Comparison of ENCODE assay signal across 10 cellular contexts in the genomic region with DNA sequence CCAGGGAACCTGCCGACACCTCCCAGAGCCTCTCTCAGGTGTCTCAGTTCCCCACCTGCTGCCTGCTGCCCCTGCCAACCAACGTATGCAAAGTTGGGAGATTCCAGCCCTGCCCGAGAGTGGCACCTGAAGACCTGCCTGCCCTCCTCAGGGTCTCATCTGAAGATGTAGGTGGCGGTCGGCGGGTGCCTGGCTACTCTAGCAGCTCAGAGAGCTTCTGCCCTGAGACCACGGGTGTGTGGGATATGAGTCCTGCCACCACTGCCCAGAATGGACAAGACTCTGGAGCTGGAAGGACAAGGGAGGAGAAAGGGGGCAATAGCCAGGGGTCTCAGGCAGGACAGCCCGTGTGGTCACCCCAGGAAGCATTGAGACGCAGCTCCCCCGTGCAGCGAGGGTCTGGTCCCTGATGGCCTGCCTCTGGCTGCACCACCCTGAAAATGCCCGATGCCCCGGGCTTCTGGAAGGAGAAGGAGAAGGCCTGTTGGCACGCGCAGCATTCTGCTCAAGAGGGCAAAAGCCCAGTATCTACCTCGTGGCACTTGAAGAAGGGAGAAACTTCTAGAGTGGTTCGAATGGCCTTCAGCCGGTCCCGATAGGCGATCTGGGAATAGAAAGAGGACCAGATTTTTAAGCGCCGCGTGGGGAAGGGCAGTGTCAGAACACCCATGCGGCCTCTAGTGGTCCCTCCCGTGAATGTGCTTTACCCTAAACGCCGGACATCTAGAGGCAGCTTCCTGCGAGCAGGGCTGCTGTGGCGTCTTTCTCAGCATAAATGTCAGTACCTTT.
DNase-seq lines count a peak whose midpoint lies in the region; ATAC-seq and TF ChIP-seq lines count a peak whose summit lies in the region.
"Had no signal": no experiment of that assay in that cellular context is flagged by ENCODE, and none has a peak within 500 bp of the region (broad histone marks: within the 10 kb centered on the region; RNA-seq: fewer than 3 reads in every experiment).

No MANE protein-coding gene starts in this region.

- no peak for ATAC-seq in foreskin keratinocyte

- no peak for TF ChIP-seq POLR2A in prostate gland (IDR thresholded peaks at IDR 0.05)

- H3K4me3 ChIP-seq in prostate gland, result no peak overlapping the region
- H3K4me3 ChIP-seq: skin epidermis had no signal

- WGBS in prostate gland, result 73% methylated on average over 29 of the region's 29 CpGs

- H3K27me3 ChIP-seq in foreskin keratinocyte, result no peaks in the 10 kb centered on the region
- no peaks in the 10 kb centered on the region for H3K27me3 ChIP-seq in prostate gland (replicated peaks; ENCODE audit: insufficient read depth)

- intact Hi-C loops in prostate gland (cut with DNase I), result loop anchor here (5.0 to 10.0 kb wide), 2 partner anchors 213 to 800 kb away; no protein-coding TSS in a partner anchor

- H3K36me3 ChIP-seq in prostate gland, result peaks cover 0 to 2% of the 10 kb centered on the region in 2 donors

- peaks cover 8% of the 10 kb centered on the region for H3K4me1 ChIP-seq in foreskin keratinocyte
- H3K4me1 ChIP-seq in prostate gland (replicated peaks), result peaks cover 18% of the 10 kb centered on the region

- H3K27ac ChIP-seq in foreskin keratinocyte (no peak overlapping the region), prostate gland (peak overlapping the region; percentile 60 to 61)

- H3K9me3 ChIP-seq in prostate gland, result no peaks in the 10 kb centered on the region

- peak; percentile 62 for DNase-seq in ELF-1 (ENCODE audit: low read depth, low spot score)
- DNase-seq in SK-MEL-5 (ENCODE audit: low read depth, low spot score), result peak; percentile 64
- DNase-seq in foreskin keratinocyte, result no peak
- DNase-seq in prostate gland (ENCODE audit: low spot score), result no peak
- DNase-seq in SKM-1 (lab: John Stamatoyannopoulos, UW; ENCODE audit: unreplicated experiment), result no peak
- DNase-seq in GDM1 (lab: John Stamatoyannopoulos, UW), result no peak
- DNase-seq in EL, result no peak
- DNase-seq in DMS79 (lab: John Stamatoyannopoulos, UW), result no peak
- DNase-seq: SHP77 treated with DMSO at 0.1 percent for 48 hours had no signal

- in situ Hi-C loops in SK-MEL-5 (cut with HindIII; ENCODE audit: low pct_unique_long_range_greater_than_20kb, low sequenced_read_pairs), result no loop called here

- TF ChIP-seq CTCF in foreskin keratinocyte (conservative IDR thresholded peaks at IDR 0.05) (peak; percentile 33), prostate gland (IDR thresholded peaks at IDR 0.05) (peak in 3 of 4 experiments; percentile 22 to 35 (median 29))

Comparison
In these comparisons a context has a peak if more than half of its experiments do, and no peak if none do; other contexts are left out.
1. DNase-seq: peak in ELF-1 (single experiment) and SK-MEL-5 (single experiment); none in foreskin keratinocyte (0 of 2), prostate gland (single experiment), SKM-1 (single experiment), GDM1 (single experiment), EL (single experiment) and DMS79 (single experiment).